Comparison of ENCODE assay signal across 8 cellular contexts in genomic region chr9:132079391-132080071, GRCh38. TPM values are rescaled to one million over a fixed set of nuclear protein-coding genes. Genes with fewer than 3 reads are reported as not detected.
DNase-seq lines count a peak whose midpoint lies in the region; ATAC-seq and TF ChIP-seq lines count a peak whose summit lies in the region.

MED27 (minus strand) TSS chr9:132079867; CDS start chr9:132079844, 23 bp downstream.

- DNase-seq in NCI-H1436 treated with DMSO at 0.1 percent for 48 hours (lab: John Stamatoyannopoulos, UW) (peak; percentile 72), T follicular helper cell (ENCODE audit: low read depth) (peak; percentile 91), adipocyte (ENCODE audit: low read depth) (peak; percentile 98), heart left ventricle (peak; percentile 91 to 95 (median 93)), pons (ENCODE audit: low spot score) (peak; percentile 92), upper lobe of left lung (peak; percentile 84 to 96)

- WGBS in heart left ventricle, 4 donors = 0 to 4% (median 1%) methylated on average over 39 to 41 of the region's 41 CpGs
- 0% methylated on average over 30 to 40 of the region's 41 CpGs for WGBS in upper lobe of left lung, 2 donors

- no peak for TF ChIP-seq POLR2A in heart left ventricle (IDR thresholded peaks at IDR 0.05)
- TF ChIP-seq POLR2A in upper lobe of left lung (IDR thresholded peaks at IDR 0.05) = peak in 2 of 4 donors; percentile 42 to 59

- H3K27ac ChIP-seq in heart left ventricle = peak within 1 kb of the TSS; percentile 1 to 80 (median 68)
- H3K27ac ChIP-seq in upper lobe of left lung = peak within 1 kb of the TSS; percentile 60 to 85 (median 76)

- H3K36me3 ChIP-seq in adipocyte (ENCODE audit: control insufficient read depth, insufficient read depth, low read length, severe bottlenecking) (peaks cover 20% of the 10 kb centered on the region), heart left ventricle (peaks cover 0 to 31% (median 26%) of the 10 kb centered on the region in 9 donors), upper lobe of left lung (peaks cover 0 to 22% (median 3%) of the 10 kb centered on the region in 4 donors)

- H3K4me1 ChIP-seq in adipocyte (ENCODE audit: control insufficient read depth, insufficient read depth, low read length) = peaks cover 21% of the 10 kb centered on the region
- H3K4me1 ChIP-seq in heart left ventricle = peaks cover 0 to 30% (median 17%) of the 10 kb centered on the region in 12 donors
- peaks cover 12 to 29% (median 16%) of the 10 kb centered on the region in 4 donors for H3K4me1 ChIP-seq in upper lobe of left lung

- H3K9me3 ChIP-seq in adipocyte (ENCODE audit: control insufficient read depth, low read length) (no peaks in the 10 kb centered on the region), heart left ventricle (no peaks in the 10 kb centered on the region), upper lobe of left lung (no peaks in the 10 kb centered on the region)

- H3K4me3 ChIP-seq in GM08714 (ENCODE audit: low read length) (peak within 1 kb of the TSS; percentile 81), adipocyte (ENCODE audit: low read length) (peak within 1 kb of the TSS; percentile 99), heart left ventricle (peak within 1 kb of the TSS; percentile 40 to 96 (median 76)), upper lobe of left lung (peak within 1 kb of the TSS; percentile 63 to 93 (median 84))

- TF ChIP-seq CTCF in heart left ventricle (IDR thresholded peaks at IDR 0.05) (no peak), upper lobe of left lung (IDR thresholded peaks at IDR 0.05) (no peak)

- no peak for TF ChIP-seq EP300 in upper lobe of left lung (IDR thresholded peaks at IDR 0.05)

- H3K27me3 ChIP-seq in adipocyte (replicated peaks; ENCODE audit: control insufficient read depth, insufficient read depth, low read length) = peaks cover 4% of the 10 kb centered on the region
- H3K27me3 ChIP-seq in heart left ventricle = no peaks in the 10 kb centered on the region
- H3K27me3 ChIP-seq in upper lobe of left lung = no peaks in the 10 kb centered on the region

- intact Hi-C loops in heart left ventricle (cut with DNase I) = loop anchor here in 6 of 10 donors (5.0 to 10.0 kb wide), 5 partner anchors 55 to 315 kb away; partner anchors contain the start of gene NTNG2 (in 1 of the 6)

- ATAC-seq in HG02642 (IDR thresholded peaks at IDR 0.05; ENCODE audit: poor library complexity, unreplicated experiment) = peak; percentile 91
- peak; percentile 92 to 99 (median 98) for ATAC-seq in heart left ventricle
- ATAC-seq in upper lobe of left lung (ENCODE audit: low FRiP score in 2 of 2) = peak; percentile 91 to 98

- peak within 1 kb of the TSS; percentile 91 for H3K9ac ChIP-seq in adipocyte (ENCODE audit: low read length)

RNA-seq across cellular contexts. Expression of gene MED27, which starts in this region (rescaled TPM):
- total RNA-seq in heart left ventricle = 10 to 100 TPM; 14.3 to 20.5 (median 15.6) TPM
- 10 to 100 TPM; 14.4 to 23.0 TPM for polyA plus RNA-seq in heart left ventricle
- total RNA-seq in upper lobe of left lung = 10 to 100 TPM in 4 of 6 donors, 1 to 10 TPM in 2; 4.9 to 24.2 (median 17.1) TPM

Comparison
In these comparisons a context has a peak if more than half of its experiments do, and no peak if none do; other contexts are left out.
1. Peak in every context shown above with its lines: DNase-seq, ATAC-seq, H3K4me3 ChIP-seq and H3K27ac ChIP-seq.